Comparison of ENCODE assay signal across 8 cellular contexts in genomic region chr11:33987975-33988580, GRCh38.
DNase-seq lines count a peak whose midpoint lies in the region; ATAC-seq and TF ChIP-seq lines count a peak whose summit lies in the region.

No MANE protein-coding gene starts in this region.

- in situ Hi-C loops in HAP-1 (cut with MboI; ENCODE audit: low sequenced_read_pairs): loop anchor here (10.0 kb wide), 1 partner anchor 133 kb away; no protein-coding TSS in a partner anchor

- no peaks in the 10 kb centered on the region for H3K27me3 ChIP-seq in HAP-1 (ENCODE audit: low read depth)

- ATAC-seq in central memory CD8-positive, alpha-beta T cell (replicated peaks; ENCODE audit: extremely low read depth, poor library complexity, severe bottlenecking): peak; percentile 85
- no peak for ATAC-seq in GM21423 (IDR thresholded peaks at IDR 0.05; ENCODE audit: unreplicated experiment)

- DNase-seq in HAP-1 (ENCODE audit: low spot score in 2 of 2) (peak; percentile 74 to 88), NCI-H345 (lab: John Stamatoyannopoulos, UW) (peak; percentile 79), kidney tubule cell (ENCODE audit: low spot score) (peak; percentile 72)
- peak; percentile 71 for DNase-seq in activated CD4-positive, CD25-positive, alpha-beta regulatory T cell treated with anti-CD3 and anti-CD28 coated beads, Interleukin-2, amount 50 U/mL, for 72 hours
- peak; percentile 49 to 65 for DNase-seq in central memory CD8-positive, alpha-beta T cell (ENCODE audit: low spot score in 2 of 2)
- DNase-seq in stimulated activated CD4-positive, alpha-beta T cell treated with anti-CD3 and anti-CD28 coated beads, Interleukin-2, amount 100 ng/mL, for 4 hours (ENCODE audit: low read depth): peak; percentile 61

- H3K36me3 Mint-ChIP-seq in central memory CD8-positive, alpha-beta T cell (ENCODE audit: insufficient read depth): no peaks in the 10 kb centered on the region

- H3K27ac Mint-ChIP-seq in central memory CD8-positive, alpha-beta T cell (ENCODE audit: low read depth): no peak overlapping the region

- H3K4me3 ChIP-seq in HAP-1: no peak overlapping the region

- TF ChIP-seq CTCF in C4-2B (conservative IDR thresholded peaks at IDR 0.05): peak; percentile 86

- no peaks in the 10 kb centered on the region for H3K9me3 Mint-ChIP-seq in central memory CD8-positive, alpha-beta T cell

- H3K4me1 Mint-ChIP-seq in central memory CD8-positive, alpha-beta T cell: no peaks in the 10 kb centered on the region

- H3K4me3 Mint-ChIP-seq in central memory CD8-positive, alpha-beta T cell: no peak overlapping the region

- H3K27ac ChIP-seq in C4-2B: no peak overlapping the region

- H3K9me3 ChIP-seq in HAP-1: no peaks in the 10 kb centered on the region

- H3K4me1 ChIP-seq in HAP-1: no peaks in the 10 kb centered on the region

- H3K36me3 ChIP-seq in HAP-1 (replicated peaks): no peaks in the 10 kb centered on the region

- H3K27me3 Mint-ChIP-seq in central memory CD8-positive, alpha-beta T cell: no peaks in the 10 kb centered on the region
